20 cellular contexts compared by ENCODE assay signal in genomic region chr5:176180339-176180738, GRCh38. TPM values are rescaled to one million over a fixed set of nuclear protein-coding genes. Genes with fewer than 3 reads are reported as not detected.
A peak's percentile ranks its signal among the peaks of the same experiment; 100 is the strongest.
DNase-seq lines count a peak whose midpoint lies in the region; ATAC-seq and TF ChIP-seq lines count a peak whose summit lies in the region.
"Had no signal": no experiment of that assay in that cellular context is flagged by ENCODE, and none has a peak within 500 bp of the region (broad histone marks: within the 10 kb centered on the region; RNA-seq: fewer than 3 reads in every experiment).

No MANE protein-coding gene starts in this region.

- ATAC-seq in SK-N-SH treated with all-trans-retinoic acid at 6 μM for 48 hours: peak; percentile 89
- no peak for ATAC-seq in GM19395 (IDR thresholded peaks at IDR 0.05; ENCODE audit: unreplicated experiment)
- ATAC-seq: activated naive CD4-positive, alpha-beta T cell treated with anti-CD3 and anti-CD28 coated beads, Interleukin-2, amount 50 U/mL, for 72 hours; activated T-cell treated with anti-CD3 and anti-CD28 coated beads, Interleukin-2, amount 50 U/mL, for 72 hours had no signal

- peak; percentile 3 for DNase-seq in DMS79 treated with DMSO at 0.1 percent for 48 hours (lab: John Stamatoyannopoulos, UW)
- DNase-seq in DMS79 (lab: John Stamatoyannopoulos, UW): no peak
- DNase-seq in iris pigment epithelial cell (ENCODE audit: low read depth): peak; percentile 26
- DNase-seq in stromal cell of bone marrow (ENCODE audit: low read depth): peak; percentile 55
- DNase-seq in NCI-H1694 (lab: John Stamatoyannopoulos, UW): no peak
- DNase-seq in H4 (ENCODE audit: low spot score): no peak
- DNase-seq: activated CD4-positive, alpha-beta memory T cell treated with anti-CD3 and anti-CD28 coated beads, Interleukin-2, amount 10 ng/mL, durations not matched to agents 7 days and 5 days; activated T-cell treated with anti-CD3 and anti-CD28 coated beads, Interleukin-2, amount 50 U/mL, for 72 hours; brain microvascular endothelial cell; dermis blood vessel endothelial cell; DMS153; immature natural killer cell; MV-4-11; NCI-H2029 treated with DMSO at 0.1 percent for 48 hours; NCI-H524 treated with DMSO at 0.1 percent for 48 hours; SHP77 treated with DMSO at 0.1 percent for 48 hours; stimulated activated CD4-positive, alpha-beta T cell treated with anti-CD3 and anti-CD28 coated beads, Interleukin-12 subunit alpha, Interleukin-12 subunit beta, amount 100 ng/mL, for 4 hours had no signal

TF ChIP-seq in SK-N-SH treated with all-trans-retinoic acid at 6 μM for 48 hours, 23 proteins besides CTCF, POLR2A, EP300 and RAD21:
- TF ChIP-seq OSR1 (CRISPR knock-in tag; IDR thresholded peaks at IDR 0.05) (no peak), ARNTL (CRISPR knock-in tag; IDR thresholded peaks at IDR 0.05; ENCODE audit: borderline replicate concordance, low read depth) (no peak), PPARA (CRISPR knock-in tag; IDR thresholded peaks at IDR 0.05; ENCODE audit: borderline replicate concordance) (no peak), ISL1 (CRISPR knock-in tag; IDR thresholded peaks at IDR 0.05) (no peak), GLIS3 (CRISPR knock-in tag; IDR thresholded peaks at IDR 0.05) (no peak), TCF4 (CRISPR knock-in tag; IDR thresholded peaks at IDR 0.05; ENCODE audit: borderline replicate concordance) (no peak), BACH2 (CRISPR knock-in tag; IDR thresholded peaks at IDR 0.05; ENCODE audit: borderline replicate concordance) (no peak), ZFP3 (CRISPR knock-in tag; IDR thresholded peaks at IDR 0.05) (no peak), ZC3H10 (CRISPR knock-in tag; IDR thresholded peaks at IDR 0.05) (no peak), PATZ1 (CRISPR knock-in tag; IDR thresholded peaks at IDR 0.05; ENCODE audit: borderline replicate concordance) (no peak), POU6F1 (CRISPR knock-in tag; IDR thresholded peaks at IDR 0.05; ENCODE audit: borderline replicate concordance, low read depth) (no peak), ESRRG (CRISPR knock-in tag; IDR thresholded peaks at IDR 0.05) (no peak), ZNF565 (CRISPR knock-in tag; conservative IDR thresholded peaks at IDR 0.05; ENCODE audit: low read depth) (no peak), TOX (CRISPR knock-in tag; IDR thresholded peaks at IDR 0.05; ENCODE audit: borderline replicate concordance) (no peak), RARB (CRISPR knock-in tag; IDR thresholded peaks at IDR 0.05) (no peak), ZNF70 (CRISPR knock-in tag; IDR thresholded peaks at IDR 0.05) (no peak), ZFP30 (CRISPR knock-in tag; IDR thresholded peaks at IDR 0.05) (no peak), CREB5 (CRISPR knock-in tag; IDR thresholded peaks at IDR 0.05; ENCODE audit: low read depth) (no peak), SNAI2 (CRISPR knock-in tag; IDR thresholded peaks at IDR 0.05) (no peak), ZNF8 (CRISPR knock-in tag; IDR thresholded peaks at IDR 0.05) (no peak)

RNA-seq across cellular contexts. Expression of gene SIMC1, which starts 57.9 kb away (rescaled TPM):
- 16.6 and 17.7 TPM in 2 replicates for total RNA-seq in H4 (2014; rRNA removed; shearing (Covaris generic))

Comparison
In these comparisons a context has a peak if more than half of its experiments do, and no peak if none do; other contexts are left out.
1. DNase-seq: peak in DMS79 treated with DMSO at 0.1 percent for 48 hours (single experiment), iris pigment epithelial cell (single experiment) and stromal cell of bone marrow (single experiment); none in DMS79 (single experiment), NCI-H1694 (single experiment) and H4 (single experiment).